Comparison of ENCODE assay signal across 30 cellular contexts in the genomic region with DNA sequence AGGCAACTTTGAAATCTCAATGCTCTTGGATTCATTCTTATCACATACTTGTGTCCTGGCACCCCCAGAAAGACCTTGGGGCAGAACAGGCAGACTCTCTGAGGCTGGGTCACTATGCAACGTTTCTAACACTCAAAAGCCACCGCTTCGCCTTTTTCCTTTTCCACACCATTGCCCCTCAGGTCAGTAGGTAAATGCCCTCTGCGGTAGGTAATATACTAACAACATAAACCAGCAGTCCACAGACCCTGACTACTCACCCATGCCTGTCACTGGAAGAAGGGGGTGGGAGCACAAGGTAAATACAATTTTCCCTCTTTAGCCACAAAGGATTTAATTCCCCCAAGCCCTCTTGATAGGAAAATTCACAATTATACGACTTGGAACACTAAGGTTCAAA. TPM values are rescaled to one million over a fixed set of nuclear protein-coding genes. Genes with fewer than 3 reads are reported as not detected.
"Had no signal": no experiment of that assay in that cellular context is flagged by ENCODE, and none has a peak within 500 bp of the region (broad histone marks: within the 10 kb centered on the region; RNA-seq: fewer than 3 reads in every experiment).

No MANE protein-coding gene starts in this region.

- H3K27me3 ChIP-seq: neural progenitor cell, ovary, right atrium auricular region, right lobe of liver, sigmoid colon, stomach, thyroid gland, tibial nerve, upper lobe of left lung, vagina had no signal

- H3K4me1 Mint-ChIP-seq: naive thymus-derived CD8-positive, alpha-beta T cell; neural progenitor cell; stimulated activated effector memory CD8-positive, alpha-beta T cell treated with anti-CD3 and anti-CD28 coated beads, Interleukin-12 subunit alpha, Interleukin-12 subunit beta, amount 100 ng/mL, for 72 hours; stimulated activated naive B cell treated with anti-CD40 and anti-IgM and Interleukin-4, amounts not matched to agents 10 μg/mL and 1 μg/mL and 100 μg/mL, for 72 hours had no signal

- H3K27ac Mint-ChIP-seq: naive thymus-derived CD8-positive, alpha-beta T cell; natural killer cell treated with Interleukin-12 subunit alpha and Interleukin-12 subunit beta and Interleukin-15 and Interleukin-18, amount 100 ng/mL, for 72 hours; neural progenitor cell; progenitor cell of endocrine pancreas; stimulated activated effector memory CD8-positive, alpha-beta T cell treated with anti-CD3 and anti-CD28 coated beads, Interleukin-12 subunit alpha, Interleukin-12 subunit beta, amount 100 ng/mL, for 72 hours; stimulated activated naive B cell treated with anti-CD40 and anti-IgM and Interleukin-4, amounts not matched to agents 10 μg/mL and 1 μg/mL and 100 μg/mL, for 72 hours; stimulated activated naive CD8-positive, alpha-beta T cell treated with anti-CD3 and anti-CD28 coated beads, Interleukin-15, Interleukin-2, amounts not matched to agents 100 ng/mL and 50 ng/mL, for 24 hours had no signal

- H3K27me3 Mint-ChIP-seq: progenitor cell of endocrine pancreas had no signal

- DNase-seq: naive thymus-derived CD8-positive, alpha-beta T cell; occipital lobe; ovary; posterior cingulate gyrus; psoas muscle; retina; right lobe of liver; sigmoid colon; small intestine; stimulated activated CD4-positive, alpha-beta T cell treated with anti-CD3 and anti-CD28 coated beads, Interleukin-15, amount 100 ng/mL, for 24 hours; stimulated activated CD4-positive, alpha-beta T cell treated with anti-CD3 and anti-CD28 coated beads, Interleukin-2, amount 100 ng/mL, for 24 hours; stimulated activated CD4-positive, alpha-beta T cell treated with anti-CD3 and anti-CD28 coated beads, Interleukin-2, amount 100 ng/mL, for 48 hours; stimulated activated CD4-positive, alpha-beta T cell treated with anti-CD3 and anti-CD28 coated beads, Interleukin-4, amount 100 ng/mL, for 24 hours; stimulated activated naive B cell treated with anti-CD40 and anti-IgM and Interleukin-4, amounts not matched to agents 10 μg/mL and 1 μg/mL and 100 μg/mL, for 72 hours; stimulated activated naive CD4-positive, alpha-beta T cell treated with Interleukin-2 at 50 U/mL for 16 hours; stomach; thyroid gland; trophoblast cell; upper lobe of left lung had no signal

- H3K36me3 ChIP-seq: neural progenitor cell, ovary, right atrium auricular region, right lobe of liver, sigmoid colon, stomach, thoracic aorta, thyroid gland, tibial nerve, upper lobe of left lung, vagina had no signal

- H3K4me3 ChIP-seq: neural progenitor cell, ovary, psoas muscle, right atrium auricular region, right lobe of liver, sigmoid colon, stomach, thoracic aorta, thyroid gland, tibial nerve, upper lobe of left lung, vagina had no signal

- H3K36me3 Mint-ChIP-seq: naive thymus-derived CD8-positive, alpha-beta T cell; natural killer cell treated with Interleukin-12 subunit alpha and Interleukin-12 subunit beta and Interleukin-15 and Interleukin-18, amount 100 ng/mL, for 72 hours; neural progenitor cell; stimulated activated effector memory CD8-positive, alpha-beta T cell treated with anti-CD3 and anti-CD28 coated beads, Interleukin-12 subunit alpha, Interleukin-12 subunit beta, amount 100 ng/mL, for 72 hours; stimulated activated naive B cell treated with anti-CD40 and anti-IgM and Interleukin-4, amounts not matched to agents 10 μg/mL and 1 μg/mL and 100 μg/mL, for 72 hours had no signal

- H3K4me3 Mint-ChIP-seq: naive thymus-derived CD8-positive, alpha-beta T cell; natural killer cell treated with Interleukin-12 subunit alpha and Interleukin-12 subunit beta and Interleukin-15 and Interleukin-18, amount 100 ng/mL, for 72 hours; neural progenitor cell; stimulated activated effector memory CD8-positive, alpha-beta T cell treated with anti-CD3 and anti-CD28 coated beads, Interleukin-12 subunit alpha, Interleukin-12 subunit beta, amount 100 ng/mL, for 72 hours; stimulated activated naive B cell treated with anti-CD40 and anti-IgM and Interleukin-4, amounts not matched to agents 10 μg/mL and 1 μg/mL and 100 μg/mL, for 72 hours; stimulated activated naive CD8-positive, alpha-beta T cell treated with anti-CD3 and anti-CD28 coated beads, Interleukin-15, Interleukin-2, amounts not matched to agents 100 ng/mL and 50 ng/mL, for 24 hours had no signal

- H3K9me3 Mint-ChIP-seq: naive thymus-derived CD8-positive, alpha-beta T cell; natural killer cell treated with Interleukin-12 subunit alpha and Interleukin-12 subunit beta and Interleukin-15 and Interleukin-18, amount 100 ng/mL, for 72 hours; neural progenitor cell; stimulated activated naive CD8-positive, alpha-beta T cell treated with anti-CD3 and anti-CD28 coated beads, Interleukin-15, Interleukin-2, amounts not matched to agents 100 ng/mL and 50 ng/mL, for 24 hours had no signal

- FAIRE-seq: small intestine, urothelium cell line had no signal

RNA-seq across cellular contexts. Expression of gene SPTLC3, which starts 6.5 kb away (rescaled TPM):
- total RNA-seq: natural killer cell treated with Interleukin-12 subunit alpha and Interleukin-12 subunit beta and Interleukin-15 and Interleukin-18, amount 100 ng/mL, for 72 hours had no signal
- polyA plus RNA-seq: neural cell had no signal
